In genomic region chr20:54209216-54209813, GRCh38 we compare ENCODE assay signal across 8 cellular contexts. TPM values are rescaled to one million over a fixed set of nuclear protein-coding genes. Genes with fewer than 3 reads are reported as not detected.
DNase-seq lines count a peak whose midpoint lies in the region; ATAC-seq and TF ChIP-seq lines count a peak whose summit lies in the region.

No MANE protein-coding gene starts in this region.

- H2AFZ ChIP-seq in MM.1S (ENCODE audit: low read length) = no peak overlapping the region
- no peak overlapping the region for H2AFZ ChIP-seq in neural progenitor cell (replicated peaks)

- peaks cover 10% of the 10 kb centered on the region for H3K36me3 Mint-ChIP-seq in CD4-positive, alpha-beta T cell (ENCODE audit: low read depth)
- H3K36me3 Mint-ChIP-seq in neural progenitor cell = peaks cover 27% of the 10 kb centered on the region

- H3K4me1 Mint-ChIP-seq in CD4-positive, alpha-beta T cell (ENCODE audit: low read depth) = peaks cover 42% of the 10 kb centered on the region
- peaks cover 17% of the 10 kb centered on the region for H3K4me1 Mint-ChIP-seq in neural progenitor cell

- H3K4me2 ChIP-seq in MM.1S (ENCODE audit: low read depth, low read length) (peak overlapping the region; percentile 78), neural progenitor cell (peak overlapping the region; percentile 88)

- H4K20me1 ChIP-seq in MM.1S (ENCODE audit: insufficient read depth, low read length) (no peaks in the 10 kb centered on the region), neural progenitor cell (ENCODE audit: low read depth) (peaks cover 22% of the 10 kb centered on the region)

- H3K4me3 ChIP-seq in MM.1S (ENCODE audit: low read length) (peak overlapping the region; percentile 86), neural progenitor cell (peak overlapping the region; percentile 99)
- H3K4me3 ChIP-seq in effector memory CD4-positive, alpha-beta T cell (ENCODE audit: insufficient read depth, low read depth, low read length, poor library complexity, severe bottlenecking) = peak overlapping the region; percentile 89

- peak overlapping the region; percentile 50 for H3K27ac Mint-ChIP-seq in CD4-positive, alpha-beta T cell
- no peak overlapping the region for H3K27ac Mint-ChIP-seq in neural progenitor cell

- H3F3A ChIP-seq in MM.1S (ENCODE audit: insufficient read depth, low read length) (no peaks in the 10 kb centered on the region), neural progenitor cell (ENCODE audit: low read depth) (no peaks in the 10 kb centered on the region)

- H3K27me3 ChIP-seq in CD4-positive, alpha-beta T cell (ENCODE audit: control insufficient read depth, insufficient read depth, low read length) = no peaks in the 10 kb centered on the region
- no peaks in the 10 kb centered on the region for H3K27me3 ChIP-seq in MM.1S (replicated peaks; ENCODE audit: insufficient read depth, low read length)
- H3K27me3 ChIP-seq in effector memory CD4-positive, alpha-beta T cell (replicated peaks; ENCODE audit: control insufficient read depth, insufficient read depth, low read length, poor library complexity, severe bottlenecking) = no peaks in the 10 kb centered on the region
- no peaks in the 10 kb centered on the region for H3K27me3 ChIP-seq in neural progenitor cell

- no peaks in the 10 kb centered on the region for H3K36me3 ChIP-seq in MM.1S (replicated peaks; ENCODE audit: insufficient read depth, low read length)
- H3K36me3 ChIP-seq in effector memory CD4-positive, alpha-beta T cell (ENCODE audit: control insufficient read depth, insufficient read depth, low read length) = no peaks in the 10 kb centered on the region
- no peaks in the 10 kb centered on the region for H3K36me3 ChIP-seq in neural progenitor cell

- H3K79me2 ChIP-seq in MM.1S (ENCODE audit: low read length) (peaks cover 63% of the 10 kb centered on the region), neural progenitor cell (ENCODE audit: low read depth) (peaks cover 65% of the 10 kb centered on the region)

- no peak for TF ChIP-seq CTCF in CD4-positive, alpha-beta T cell (IDR thresholded peaks at IDR 0.05)
- no peak for TF ChIP-seq CTCF in MM.1S (IDR thresholded peaks at IDR 0.05; ENCODE audit: low read length)
- TF ChIP-seq CTCF in neural progenitor cell (IDR thresholded peaks at IDR 0.05) = peak; percentile 19

- CTCF ChIA-PET in CD4-positive, alpha-beta T cell (lab: Charles Lee) = interaction anchor here (2.3 kb wide), 1 partner anchor 10 kb away, joined by 9 read pairs; no protein-coding TSS in a partner anchor

- H3K4me3 Mint-ChIP-seq in CD4-positive, alpha-beta T cell = peak overlapping the region; percentile 89
- H3K4me3 Mint-ChIP-seq in neural progenitor cell = peak overlapping the region; percentile 91

- H3K9ac ChIP-seq in MM.1S (ENCODE audit: low read length) (peak overlapping the region; percentile 98), neural progenitor cell (peak overlapping the region; percentile 100)

- H3K9me2 ChIP-seq in MM.1S (replicated peaks; ENCODE audit: insufficient read depth, low read length) = no peaks in the 10 kb centered on the region

- no peaks in the 10 kb centered on the region for H3K9me3 Mint-ChIP-seq in CD4-positive, alpha-beta T cell
- H3K9me3 Mint-ChIP-seq in neural progenitor cell = peaks cover 2% of the 10 kb centered on the region

- no peak for DNase-seq in CD4-positive, alpha-beta T cell
- DNase-seq in MM.1S = no peak
- DNase-seq in effector memory CD4-positive, alpha-beta T cell = no peak
- DNase-seq in neural progenitor cell (ENCODE audit: low spot score) = no peak
- no peak for DNase-seq in GM03348 (ENCODE audit: low spot score)
- no peak for DNase-seq in GM19240 (ENCODE audit: insufficient read length, low spot score)

- POLR2A ChIA-PET in CD4-positive, alpha-beta T cell (lab: Charles Lee) = interaction anchor here (2.5 kb wide), 1 partner anchor 13 kb away, joined by 14 read pairs; no protein-coding TSS in a partner anchor

- H3K27ac ChIP-seq in CD4-positive, alpha-beta T cell (ENCODE audit: low read depth, low read length) = no peak overlapping the region
- H3K27ac ChIP-seq in MM.1S (ENCODE audit: low read length) = no peak overlapping the region
- H3K27ac ChIP-seq in effector memory CD4-positive, alpha-beta T cell (ENCODE audit: insufficient read depth, low read length, poor library complexity, severe bottlenecking) = no peak overlapping the region
- H3K27ac ChIP-seq in neural progenitor cell = no peak overlapping the region

- H3K9me3 ChIP-seq in CD4-positive, alpha-beta T cell (ENCODE audit: control insufficient read depth, low read length) = no peaks in the 10 kb centered on the region
- no peaks in the 10 kb centered on the region for H3K9me3 ChIP-seq in MM.1S (replicated peaks; ENCODE audit: insufficient read depth, low read length)
- H3K9me3 ChIP-seq in effector memory CD4-positive, alpha-beta T cell (ENCODE audit: control insufficient read depth, low read length) = no peaks in the 10 kb centered on the region
- H3K9me3 ChIP-seq in neural progenitor cell (ENCODE audit: low read depth) = no peaks in the 10 kb centered on the region

- no peak for ATAC-seq in CD4-positive, alpha-beta T cell (ENCODE audit: poor library complexity)
- no peak for ATAC-seq in activated CD4-positive, CD25-positive, alpha-beta regulatory T cell treated with anti-CD3 and anti-CD28 coated beads, Interleukin-2, amount 50 U/mL, for 24 hours
- ATAC-seq in HG03571 (IDR thresholded peaks at IDR 0.05; ENCODE audit: unreplicated experiment) = no peak

- no peaks in the 10 kb centered on the region for H3K27me3 Mint-ChIP-seq in CD4-positive, alpha-beta T cell
- peaks cover 2% of the 10 kb centered on the region for H3K27me3 Mint-ChIP-seq in neural progenitor cell (ENCODE audit: insufficient read depth, low read depth)

- intact Hi-C loops in CD4-positive, alpha-beta T cell (cut with DNase I, micrococcal nuclease) = no loop called here

- H3K4me1 ChIP-seq in MM.1S (ENCODE audit: low read length) = peaks cover 21% of the 10 kb centered on the region
- H3K4me1 ChIP-seq in effector memory CD4-positive, alpha-beta T cell (ENCODE audit: control insufficient read depth, insufficient read depth, low read length, poor library complexity, severe bottlenecking) = peaks cover 10% of the 10 kb centered on the region
- H3K4me1 ChIP-seq in neural progenitor cell = peaks cover 11% of the 10 kb centered on the region

RNA-seq across cellular contexts. Expression of gene PFDN4, which starts 1.4 kb away (rescaled TPM):
- total RNA-seq in CD4-positive, alpha-beta T cell = 10 to 100 TPM; 17.5 to 17.7 TPM
- 198 and 597 TPM in 2 replicates for total RNA-seq in neural progenitor cell (ENCODE audit: low replicate concordance)

RNA-seq across cellular contexts. Expression of gene CYP24A1, which starts 35.5 kb away (rescaled TPM):
- 1 to 10 TPM in 1 of 2 experiments, under 1 TPM in 1; 0.56 to 1.0 TPM for total RNA-seq in CD4-positive, alpha-beta T cell
- total RNA-seq in neural progenitor cell (ENCODE audit: low replicate concordance) = not detected in 2 replicates

Comparison
In these comparisons a context has a peak if more than half of its experiments do, and no peak if none do; other contexts are left out.
1. RNA of gene PFDN4, which starts 1.4 kb away (total RNA-seq): 198 to 597 TPM in neural progenitor cell; 17.5 to 17.7 TPM in CD4-positive, alpha-beta T cell; every median in the first group is over 10 times any median in the second.
2. Peak in every context shown above with its lines, with median percentiles within 50 percentile points of each other: H3K4me3 ChIP-seq.